8 cellular contexts compared by ENCODE assay signal in the genomic region with DNA sequence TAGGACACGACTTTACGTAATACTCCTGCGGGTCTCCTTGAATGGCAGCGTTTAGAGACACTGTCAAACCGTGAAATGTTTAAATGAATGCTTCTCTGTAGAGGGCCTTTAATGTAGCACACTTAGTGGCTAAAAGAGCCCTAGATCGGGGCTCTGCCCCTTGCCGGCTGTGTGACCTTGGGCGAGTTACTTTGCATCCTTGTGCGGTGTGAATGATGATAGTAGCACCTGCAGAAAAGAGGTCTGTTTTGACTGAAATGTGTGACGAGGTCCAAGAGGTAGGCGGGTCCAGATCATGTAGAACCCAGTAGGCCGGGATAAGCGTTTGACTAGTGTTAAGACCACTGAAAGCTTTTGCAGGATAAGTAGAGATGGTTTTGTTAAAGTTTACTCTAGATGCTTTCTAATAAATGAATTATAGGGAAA. TPM values are rescaled to one million over a fixed set of nuclear protein-coding genes. Genes with fewer than 3 reads are reported as not detected.
DNase-seq lines count a peak whose midpoint lies in the region; ATAC-seq, FAIRE-seq and TF ChIP-seq lines count a peak whose summit lies in the region.

No MANE protein-coding gene starts in this region.

- no peak overlapping the region for H4K8ac ChIP-seq in H9 (replicated peaks; ENCODE audit: insufficient read length, low read depth, low read length)

- H3K4ac ChIP-seq in H9 (ENCODE audit: low read depth, low read length), result no peak overlapping the region

- no peak for TF ChIP-seq POLR2A in vagina (IDR thresholded peaks at IDR 0.05)

- H3K23ac ChIP-seq in H9 (ENCODE audit: insufficient read length, low read depth, low read length), result no peak overlapping the region

- no peak overlapping the region for H2BK20ac ChIP-seq in H9 (ENCODE audit: low read depth, low read length, poor library complexity, severe bottlenecking)

- H2AFZ ChIP-seq in H9 (ENCODE audit: low read length), result no peak overlapping the region

- H3K9me3 Mint-ChIP-seq in H9, result no peaks in the 10 kb centered on the region; a peak in 1 of 5 replicates

- peak overlapping the region; percentile 98; the same call in 1 of the 2 replicates for H3K14ac ChIP-seq in H9 (ENCODE audit: insufficient read depth, low read length)

- no peaks in the 10 kb centered on the region for H3K9me3 ChIP-seq in H9 (ENCODE audit: control insufficient read depth, low read depth, low read length)
- no peaks in the 10 kb centered on the region for H3K9me3 ChIP-seq in lung (ENCODE audit: control insufficient read depth in 2 of 2, insufficient read depth in 1 of 2, low read length in 1 of 2)
- H3K9me3 ChIP-seq in vagina, result no peaks in the 10 kb centered on the region

- peaks cover 23 to 46% (median 44%) of the 10 kb centered on the region in 3 experiments for H3K36me3 Mint-ChIP-seq in H9 (ENCODE audit: insufficient read depth in 1 of 3, low read depth in 3 of 3)

- H3T11ph ChIP-seq in H9 (ENCODE audit: low read length), result no peak overlapping the region

- H2BK120ac ChIP-seq in H9 (ENCODE audit: low read depth, low read length, poor library complexity, severe bottlenecking), result no peak overlapping the region

- H3K9ac ChIP-seq in H9 (ENCODE audit: extremely low read depth, insufficient read length, low read length), result peak overlapping the region; percentile 99

- no peaks in the 10 kb centered on the region for H3K27me3 Mint-ChIP-seq in H9 (ENCODE audit: low read depth)

- ATAC-seq in lung (ENCODE audit: insufficient read depth, low FRiP score), result peak; percentile 0

- peaks cover 21% of the 10 kb centered on the region; the same call in 1 of the 2 replicates for H3K79me2 ChIP-seq in H9 (ENCODE audit: insufficient read depth, low read length)

- peak overlapping the region; percentile 98 for H4K5ac ChIP-seq in H9 (ENCODE audit: insufficient read length, low read depth, low read length)

- intact Hi-C loops in vagina (cut with DNase I), result no loop called here

- no peaks in the 10 kb centered on the region for H3K79me1 ChIP-seq in H9 (ENCODE audit: insufficient read depth, low read depth, low read length, poor library complexity, severe bottlenecking)

- H3K27ac Mint-ChIP-seq in H9, result peak overlapping the region; percentile 98 to 99 (median 99)

- peak overlapping the region; percentile 97 for H4K91ac ChIP-seq in H9 (ENCODE audit: insufficient read length, low read depth, low read length)

- no peaks in the 10 kb centered on the region for H3K27me3 ChIP-seq in H9 (ENCODE audit: insufficient read depth, low read length)
- no peaks in the 10 kb centered on the region for H3K27me3 ChIP-seq in bronchial epithelial cell (ENCODE audit: control insufficient read depth, insufficient read depth, low read length)
- no peaks in the 10 kb centered on the region for H3K27me3 ChIP-seq in lung (ENCODE audit: control insufficient read depth, insufficient read depth)
- H3K27me3 ChIP-seq in vagina, result no peaks in the 10 kb centered on the region

- no peak overlapping the region for H2BK15ac ChIP-seq in H9 (ENCODE audit: low read depth, low read length)

- peaks cover 16 to 29% of the 10 kb centered on the region in 2 experiments for H3K4me1 Mint-ChIP-seq in H9

- H4K20me1 ChIP-seq in H9 (ENCODE audit: control insufficient read depth, insufficient read depth, insufficient read length), result no peaks in the 10 kb centered on the region

- FAIRE-seq in bronchial epithelial cell (lab: Jason Lieb, UNC), result no peak

- peak overlapping the region; percentile 87 for H3K4me3 ChIP-seq in bronchial epithelial cell (ENCODE audit: low read depth, low read length)
- H3K4me3 ChIP-seq in lung, result peak overlapping the region; percentile 96
- H3K4me3 ChIP-seq in vagina, result peak overlapping the region; percentile 90 to 99

- TF ChIP-seq CTCF in H9 (conservative IDR thresholded peaks at IDR 0.05) (no peak), bronchial epithelial cell (IDR thresholded peaks at IDR 0.05; ENCODE audit: insufficient read depth, low read length, severe bottlenecking) (no peak), lung (IDR thresholded peaks at IDR 0.05; ENCODE audit: control extremely low read depth, extremely low read depth) (no peak), vagina (IDR thresholded peaks at IDR 0.05) (no peak)

- no peak overlapping the region for H3K27ac ChIP-seq in H9 (ENCODE audit: insufficient read length, low read depth, low read length)
- peak overlapping the region; percentile 94 to 96 for H3K27ac ChIP-seq in lung (ENCODE audit: low read depth in 1 of 2, low read length in 1 of 2)
- peak overlapping the region; percentile 89 for H3K27ac ChIP-seq in vagina

- H3K4me2 ChIP-seq in H9 (ENCODE audit: insufficient read depth, insufficient read length, low read length), result peak overlapping the region; percentile 94

- DNase-seq in NCI-H82 (lab: John Stamatoyannopoulos, UW) (peak; percentile 31), NCI-H82 treated with DMSO at 0.1 percent for 48 hours (lab: John Stamatoyannopoulos, UW; ENCODE audit: unreplicated experiment) (no peak), H9 (no peak), NAMALWA (ENCODE audit: low spot score) (peak; percentile 81), bronchial epithelial cell (ENCODE audit: low read depth) (no peak), lung (ENCODE audit: low spot score) (no peak), vagina (ENCODE audit: extremely low spot score in 2 of 2) (no peak), hypothalamus (lab: John Stamatoyannopoulos, UW) (no peak)

- no peaks in the 10 kb centered on the region for H3K4me1 ChIP-seq in H9 (ENCODE audit: insufficient read depth, low read length)
- peaks cover 8 to 12% of the 10 kb centered on the region in 2 donors for H3K4me1 ChIP-seq in lung (ENCODE audit: control insufficient read depth in 2 of 2, insufficient read depth in 2 of 2, low read length in 2 of 2)
- H3K4me1 ChIP-seq in vagina, result peaks cover 42% of the 10 kb centered on the region

- H2BK5ac ChIP-seq in H9 (ENCODE audit: insufficient read length, low read length), result no peak overlapping the region

- no peak overlapping the region for H3K18ac ChIP-seq in H9 (ENCODE audit: insufficient read length, low read depth, low read length)

- H3K36me3 ChIP-seq in bronchial epithelial cell (ENCODE audit: control insufficient read depth, insufficient read depth, low read length) (peaks cover 4% of the 10 kb centered on the region), lung (ENCODE audit: control insufficient read depth in 2 of 2, insufficient read depth in 2 of 2, low read length in 2 of 2) (peaks cover 2 to 3% of the 10 kb centered on the region in 2 donors), vagina (peaks cover 0 to 12% of the 10 kb centered on the region in 2 donors)

- H2AK5ac ChIP-seq in H9 (ENCODE audit: insufficient read length, low read length), result no peak overlapping the region

- no CpG with 5 or more reads among the region's 13 CpGs for WGBS in H9 (ENCODE audit: extremely low coverage, insufficient read length, low lambda C conversion rate)
- 1% methylated on average over 13 of the region's 13 CpGs for WGBS in lung, 2 donors

- peak overlapping the region; percentile 91 to 98 for H3K4me3 Mint-ChIP-seq in H9

- H3K23me2 ChIP-seq in H9 (ENCODE audit: insufficient read length, low read depth, low read length, poor library complexity, severe bottlenecking), result peaks cover 14% of the 10 kb centered on the region

- no peak overlapping the region for H3K56ac ChIP-seq in H9 (ENCODE audit: insufficient read length, low read depth, low read length)

- H2BK12ac ChIP-seq in H9 (ENCODE audit: insufficient read length, low read depth, low read length), result no peak overlapping the region

RNA-seq across cellular contexts. Expression of a gene that starts 0.9 kb away (rescaled TPM):
- 38.3 and 43.3 TPM in 2 replicates for total RNA-seq in H9 (2021)
- 20.4 and 23.7 TPM in 2 replicates for total RNA-seq in bronchial epithelial cell
- total RNA-seq in lung, result 10 to 100 TPM; 27.8 to 56.8 TPM
- polyA plus RNA-seq in lung, result 10 to 100 TPM in 1 of 2 donors, 1 to 10 TPM in 1; 9.2 to 13.0 TPM
- 29.0 TPM for total RNA-seq in vagina

RNA-seq across cellular contexts. Expression of a gene that starts 43.5 kb away (rescaled TPM):
- total RNA-seq in H9 (2021) (16.1 and 18.0 TPM in 2 replicates), bronchial epithelial cell (19.7 and 23.6 TPM in 2 replicates), lung (10 to 100 TPM; 20.4 to 66.1 TPM), vagina (19.4 TPM)
- polyA plus RNA-seq in lung, result 10 to 100 TPM; 20.8 to 23.3 TPM

RNA-seq across cellular contexts. Expression of a gene that starts 43.7 kb away (rescaled TPM):
- total RNA-seq in H9 (2021) (258 and 272 TPM in 2 replicates), bronchial epithelial cell (139 and 160 TPM in 2 replicates), lung (100 to 1,000 TPM in 1 of 2 donors, 10 to 100 TPM in 1; 70.6 to 315 TPM), vagina (148 TPM)
- polyA plus RNA-seq in lung, result 100 to 1,000 TPM in 1 of 2 donors, 10 to 100 TPM in 1; 58.1 to 226 TPM

Comparison
In these comparisons a context has a peak if more than half of its experiments do, and no peak if none do; other contexts are left out.
1. DNase-seq: peak in NCI-H82 (single experiment) and NAMALWA (single experiment); none in NCI-H82 treated with DMSO at 0.1 percent for 48 hours (single experiment), H9 (single experiment), bronchial epithelial cell (single experiment), lung (single experiment), vagina (0 of 2) and hypothalamus (0 of 51).
2. Peak in every context shown above with its lines, with median percentiles within 50 percentile points of each other: H3K4me3 ChIP-seq.